In genomic region chrX:8433296-8434094, GRCh38 we compare ENCODE assay signal across 23 cellular contexts. TPM values are rescaled to one million over a fixed set of nuclear protein-coding genes. Genes with fewer than 3 reads are reported as not detected.
"Had no signal": no experiment of that assay in that cellular context is flagged by ENCODE, and none has a peak within 500 bp of the region (broad histone marks: within the 10 kb centered on the region; RNA-seq: fewer than 3 reads in every experiment).

No MANE protein-coding gene starts in this region.

- H3K36me3 ChIP-seq: tibial artery had no signal

- H3K4me1 ChIP-seq: tibial artery had no signal

- H3K4me1 Mint-ChIP-seq: activated B cell treated with CpG ODN at 0.5 μM for 24 hours; activated CD4-positive, alpha-beta T cell treated with anti-CD3 and anti-CD28 coated beads, Interleukin-2, amount 10 ng/mL, durations not matched to agents 24 days and 14 days; brain; nephron progenitor cell had no signal

- H3K27me3 ChIP-seq: tibial artery had no signal

- H3K36me3 Mint-ChIP-seq: activated naive CD8-positive, alpha-beta T cell; brain had no signal

- H3K4me3 Mint-ChIP-seq: activated B cell treated with CpG ODN at 0.5 μM for 24 hours; activated CD4-positive, alpha-beta T cell treated with anti-CD3 and anti-CD28 coated beads, Interleukin-2, amount 10 ng/mL, durations not matched to agents 24 days and 14 days; activated CD8-positive, alpha-beta T cell treated with anti-CD3 and anti-CD28 coated beads, Interleukin-2, amount 10 ng/mL, durations not matched to agents 7 days and 5 days; activated naive CD8-positive, alpha-beta T cell; brain; nephron progenitor cell; T-helper 2 cell treated with Interferon-gamma antibody and Interleukin-4, amounts not matched to agents 5 μg/mL and 100 μg/mL, for 36 hours had no signal

- H3K9me3 Mint-ChIP-seq: activated B cell treated with CpG ODN at 0.5 μM for 24 hours; activated CD4-positive, alpha-beta T cell treated with anti-CD3 and anti-CD28 coated beads, Interleukin-2, amount 10 ng/mL, durations not matched to agents 24 days and 14 days; brain; nephron progenitor cell; T-helper 2 cell treated with Interferon-gamma antibody and Interleukin-4, amounts not matched to agents 5 μg/mL and 100 μg/mL, for 36 hours had no signal

- H3K4me3 ChIP-seq: tibial artery had no signal

- H3K27me3 Mint-ChIP-seq: activated B cell treated with CpG ODN at 0.5 μM for 24 hours; activated CD4-positive, alpha-beta T cell treated with anti-CD3 and anti-CD28 coated beads, Interleukin-2, amount 10 ng/mL, durations not matched to agents 24 days and 14 days; activated naive CD8-positive, alpha-beta T cell; progenitor cell of endocrine pancreas had no signal

- ATAC-seq: activated CD8-positive, alpha-beta T cell treated with anti-CD3 and anti-CD28 coated beads, Interleukin-2, amount 10 ng/mL, durations not matched to agents 7 days and 5 days; right cardiac atrium had no signal

- H3K27ac Mint-ChIP-seq: activated B cell treated with CpG ODN at 0.5 μM for 24 hours; activated CD4-positive, alpha-beta T cell treated with anti-CD3 and anti-CD28 coated beads, Interleukin-2, amount 10 ng/mL, durations not matched to agents 24 days and 14 days; activated CD8-positive, alpha-beta T cell treated with anti-CD3 and anti-CD28 coated beads, Interleukin-2, amount 10 ng/mL, durations not matched to agents 7 days and 5 days; activated naive CD8-positive, alpha-beta T cell; brain; nephron progenitor cell; progenitor cell of endocrine pancreas; T-helper 2 cell treated with Interferon-gamma antibody and Interleukin-4, amounts not matched to agents 5 μg/mL and 100 μg/mL, for 36 hours had no signal

- DNase-seq: activated B cell treated with CpG ODN at 0.5 μM for 24 hours; activated CD4-positive, alpha-beta T cell treated with anti-CD3 and anti-CD28 coated beads, Interleukin-2, amount 10 ng/mL, durations not matched to agents 24 days and 14 days; activated CD8-positive, alpha-beta memory T cell treated with anti-CD3 and anti-CD28 coated beads, Interleukin-2, amount 50 U/mL, for 4 hours; activated CD8-positive, alpha-beta T cell treated with anti-CD3 and anti-CD28 coated beads, Interleukin-2, amount 10 ng/mL, durations not matched to agents 7 days and 5 days; activated effector memory CD4-positive, alpha-beta T cell treated with anti-CD3 and anti-CD28 coated beads, Interleukin-2, amount 50 U/mL, for 16 hours; activated T-cell treated with anti-CD3 and anti-CD28 coated beads, Interleukin-2, amount 50 U/mL, for 48 hours; amniotic stem cell; cerebellar nuclear complex; effector CD8-positive, alpha-beta T cell; kidney; nephron progenitor cell; occipital lobe; right cardiac atrium; small intestine; stimulated activated CD4-positive, alpha-beta T cell treated with anti-CD3 and anti-CD28 coated beads, Interleukin-4, amount 100 ng/mL, for 24 hours; stimulated activated naive CD4-positive, alpha-beta T cell; tibial artery had no signal

- H3K27ac ChIP-seq: tibial artery had no signal

- H3K9me3 ChIP-seq: tibial artery had no signal

RNA-seq across cellular contexts. Expression of gene VCX3B, which starts 31.1 kb away (rescaled TPM):
- total RNA-seq: activated B cell treated with CpG ODN at 0.5 μM for 24 hours; activated CD4-positive, alpha-beta T cell treated with anti-CD3 and anti-CD28 coated beads, Interleukin-2, amount 10 ng/mL, durations not matched to agents 24 days and 14 days; activated CD8-positive, alpha-beta T cell treated with anti-CD3 and anti-CD28 coated beads, Interleukin-2, amount 10 ng/mL, durations not matched to agents 7 days and 5 days; endothelial cell of umbilical vein; occipital lobe; progenitor cell of endocrine pancreas; subcutaneous adipose tissue had no signal
